In genomic region chr6:89120371-89120770, GRCh38 we compare ENCODE assay signal across 24 cellular contexts. TPM values are rescaled to one million over a fixed set of nuclear protein-coding genes. Genes with fewer than 3 reads are reported as not detected.
DNase-seq lines count a peak whose midpoint lies in the region; ATAC-seq, FAIRE-seq and TF ChIP-seq lines count a peak whose summit lies in the region.
"Had no signal": no experiment of that assay in that cellular context is flagged by ENCODE, and none has a peak within 500 bp of the region (broad histone marks: within the 10 kb centered on the region; RNA-seq: fewer than 3 reads in every experiment).

No MANE protein-coding gene starts in this region.

- no peak for FAIRE-seq in HTR-8/SVneo (lab: Jason Lieb, UNC)
- FAIRE-seq: GM18507, K562 had no signal

- intact Hi-C loops in psoas muscle (cut with DNase I) = loop anchor here (10.0 kb wide), 2 partner anchors 136 to 234 kb away; partner anchors contain the start of gene UBE2J1 (in 1 of the 2)

- in situ Hi-C loops in GM23248 (cut with MboI) = no loop called here

- ATAC-seq in psoas muscle (peak in 3 of 4 donors; percentile 24 to 40 (median 37)), HG02588 (IDR thresholded peaks at IDR 0.05; ENCODE audit: unreplicated experiment) (no peak)
- ATAC-seq: activated naive CD8-positive, alpha-beta T cell treated with anti-CD3 and anti-CD28 coated beads, Interleukin-2, amount 50 U/mL, for 24 hours; K562; left cardiac atrium; stimulated activated naive B cell treated with anti-CD40 and anti-IgM and Interleukin-4, amounts not matched to agents 10 μg/mL and 1 μg/mL and 100 μg/mL, for 72 hours had no signal

- H3K4me1 ChIP-seq in GM23248 (ENCODE audit: insufficient read depth) = no peaks in the 10 kb centered on the region
- H3K4me1 ChIP-seq in hepatocyte (ENCODE audit: insufficient read depth) = no peaks in the 10 kb centered on the region
- H3K4me1 ChIP-seq in psoas muscle = peaks cover 20% of the 10 kb centered on the region
- H3K4me1 ChIP-seq: breast epithelium had no signal

- H3K79me2 ChIP-seq in GM23248 (ENCODE audit: insufficient read depth) = no peaks in the 10 kb centered on the region
- H3K79me2 ChIP-seq in hepatocyte = peaks cover 17% of the 10 kb centered on the region

- no peaks in the 10 kb centered on the region for H3K9me3 ChIP-seq in GM23248 (ENCODE audit: low read depth)
- H3K9me3 ChIP-seq in hepatocyte (ENCODE audit: low read depth) = no peaks in the 10 kb centered on the region
- H3K9me3 ChIP-seq in psoas muscle = no peaks in the 10 kb centered on the region
- H3K9me3 ChIP-seq: breast epithelium had no signal

- H3K27ac ChIP-seq in GM23248 = no peak overlapping the region
- H3K27ac ChIP-seq in hepatocyte = no peak overlapping the region
- H3K27ac ChIP-seq in psoas muscle = no peak overlapping the region
- H3K27ac ChIP-seq: breast epithelium had no signal

- H3K4me2 ChIP-seq in GM23248 (ENCODE audit: unreplicated experiment) (no peak overlapping the region), hepatocyte (no peak overlapping the region)

- H3K36me3 ChIP-seq in GM23248 (ENCODE audit: low read depth) (no peaks in the 10 kb centered on the region), hepatocyte (replicated peaks; ENCODE audit: insufficient read depth, low read depth) (no peaks in the 10 kb centered on the region), psoas muscle (ENCODE audit: insufficient read depth in 1 of 2, low read depth in 1 of 2) (no peaks in the 10 kb centered on the region)
- H3K36me3 ChIP-seq: breast epithelium had no signal

- peak; percentile 41 for DNase-seq in GM23248
- DNase-seq in RKO (ENCODE audit: low spot score) = peak; percentile 21
- peak; percentile 19 for DNase-seq in hepatocyte (ENCODE audit: low spot score)
- DNase-seq in psoas muscle = no peak
- DNase-seq in HTR-8/SVneo (ENCODE audit: insufficient read length, low spot score) = no peak
- no peak for DNase-seq in activated CD4-positive, alpha-beta T cell treated with anti-CD3 and anti-CD28 coated beads, Interleukin-2, amount 50 U/mL, for 48 hours
- DNase-seq: activated CD4-positive, alpha-beta T cell treated with anti-CD3 and anti-CD28 coated beads, Interleukin-2, amount 10 ng/mL, durations not matched to agents 7 days and 5 days; activated naive CD8-positive, alpha-beta T cell treated with anti-CD3 and anti-CD28 coated beads, Interleukin-2, amount 50 U/mL, for 24 hours; cortex of kidney; hypothalamus; left cardiac atrium; NCI-H1694 treated with DMSO at 0.1 percent for 48 hours; NCI-H2227 treated with DMSO at 0.1 percent for 48 hours; NCI-H82; nephron progenitor cell; OCI-M1; posterior cingulate gyrus; stimulated activated CD4-positive, alpha-beta T cell treated with anti-CD3 and anti-CD28 coated beads, Interleukin-1b, Interleukin-23, amount 100 ng/mL, for 48 hours; stimulated activated naive B cell treated with anti-CD40 and anti-IgM and Interleukin-4, amounts not matched to agents 10 μg/mL and 1 μg/mL and 100 μg/mL, for 72 hours had no signal

- H3K27me3 ChIP-seq in GM23248 (replicated peaks; ENCODE audit: insufficient read depth) = no peaks in the 10 kb centered on the region
- no peaks in the 10 kb centered on the region for H3K27me3 ChIP-seq in hepatocyte
- no peaks in the 10 kb centered on the region for H3K27me3 ChIP-seq in psoas muscle (ENCODE audit: insufficient read depth in 3 of 3, low read length in 2 of 3)
- H3K27me3 ChIP-seq: breast epithelium had no signal

- TF ChIP-seq CTCF in hepatocyte (IDR thresholded peaks at IDR 0.05; ENCODE audit: poor library complexity) (no peak), psoas muscle (IDR thresholded peaks at IDR 0.05) (no peak)

- WGBS in GM23248 (ENCODE audit: low coverage in 1 of 2, low lambda C conversion rate in 2 of 2, missing lambda C conversion rate in 2 of 2), 2 experiments = 52 to 58% methylated on average over 4 of the region's 4 CpGs
- WGBS in hepatocyte (ENCODE audit: low lambda C conversion rate, missing lambda C conversion rate) = 86% methylated on average over 4 of the region's 4 CpGs
- 79 to 91% (median 82%) methylated on average over 4 of the region's 4 CpGs for WGBS in psoas muscle, 3 donors

- no peak overlapping the region for H2AFZ ChIP-seq in GM23248
- no peak overlapping the region for H2AFZ ChIP-seq in hepatocyte

- no peak overlapping the region for H3K9ac ChIP-seq in GM23248

- no peaks in the 10 kb centered on the region for H4K20me1 ChIP-seq in GM23248 (ENCODE audit: insufficient read depth)
- no peaks in the 10 kb centered on the region for H4K20me1 ChIP-seq in hepatocyte (ENCODE audit: insufficient read depth, poor library complexity, severe bottlenecking)

- no peak overlapping the region for H3K4me3 ChIP-seq in GM23248
- H3K4me3 ChIP-seq in hepatocyte = no peak overlapping the region
- H3K4me3 ChIP-seq in psoas muscle = no peak overlapping the region
- H3K4me3 ChIP-seq: breast epithelium, K562 had no signal

- H3F3A ChIP-seq in GM23248 (ENCODE audit: insufficient read depth) = 0 out of 2 replicates have a peak, but pooled peaks cover 6% of the 10 kb centered on the region

- H3K9me2 ChIP-seq in GM23248 (ENCODE audit: insufficient read depth) (no peaks in the 10 kb centered on the region), hepatocyte (replicated peaks; ENCODE audit: insufficient read depth) (no peaks in the 10 kb centered on the region)

RNA-seq across cellular contexts. Expression of gene SRSF12, which starts 2.5 kb away (rescaled TPM):
- under 0.01 and 0.65 TPM in 2 replicates for total RNA-seq in GM23248 (2014; rRNA removed; shearing (Covaris generic))
- polyA plus RNA-seq in GM23248 (2016; fragmentation: Nextera tagmentation; extraction: Ambion mirVana) (0.59 and 0.60 TPM in 2 replicates), hepatocyte (5.6 and 7.6 TPM in 2 replicates), psoas muscle (under 1 TPM; 0.09 to 0.29 (median 0.13) TPM)
- total RNA-seq in hepatocyte (5.7 and 7.3 TPM in 2 replicates), psoas muscle (under 1 TPM; 0.21 to 0.71 (median 0.24) TPM)
- total RNA-seq: activated CD4-positive, alpha-beta T cell treated with anti-CD3 and anti-CD28 coated beads, Interleukin-2, amount 10 ng/mL, durations not matched to agents 7 days and 5 days; K562; T-helper 1 cell treated with Interleukin-12 subunit alpha and Interleukin-12 subunit beta and Interleukin-4 antibody, amounts not matched to agents 30 ng/mL and 1 ng/mL, for 36 hours had no signal
- polyA plus RNA-seq: K562 had no signal

RNA-seq across cellular contexts. Expression of gene PM20D2, which starts 25.5 kb away (rescaled TPM):
- total RNA-seq in GM23248 (2014; rRNA removed; shearing (Covaris generic)) = 3.0 and 6.8 TPM in 2 replicates
- polyA plus RNA-seq in GM23248 (2016; fragmentation: Nextera tagmentation; extraction: Ambion mirVana) (2.0 and 2.1 TPM in 2 replicates), hepatocyte (8.7 and 9.5 TPM in 2 replicates), psoas muscle (10 to 100 TPM in 1 of 3 donors, 1 to 10 TPM in 2; 2.7 to 24.2 (median 7.0) TPM)
- total RNA-seq in hepatocyte (20.8 and 25.3 TPM in 2 replicates), psoas muscle (10 to 100 TPM; 13.1 to 56.2 (median 25.0) TPM)

RNA-seq across cellular contexts. Expression of gene PNRC1, which starts 39.8 kb away (rescaled TPM):
- 51.3 and 57.9 TPM in 2 replicates for total RNA-seq in GM23248 (2014; rRNA removed; shearing (Covaris generic))
- polyA plus RNA-seq in GM23248 (2016; fragmentation: Nextera tagmentation; extraction: Ambion mirVana) = 102 and 103 TPM in 2 replicates
- 159 and 181 TPM in 2 replicates for total RNA-seq in hepatocyte
- 226 and 234 TPM in 2 replicates for polyA plus RNA-seq in hepatocyte
- total RNA-seq in psoas muscle = 100 to 1,000 TPM; 236 to 552 (median 436) TPM
- polyA plus RNA-seq in psoas muscle = 100 to 1,000 TPM in 2 of 3 donors, 10 to 100 TPM in 1; 74.3 to 285 (median 156) TPM

Comparison
In these comparisons a context has a peak if more than half of its experiments do, and no peak if none do; other contexts are left out.
1. DNase-seq: peak in GM23248 (single experiment), RKO (single experiment) and hepatocyte (single experiment); none in psoas muscle (0 of 2), HTR-8/SVneo (single experiment) and activated CD4-positive, alpha-beta T cell treated with anti-CD3 and anti-CD28 coated beads, Interleukin-2, amount 50 U/mL, for 48 hours (0 of 2).